1 cellular context compared by ENCODE assay signal in the genomic region with DNA sequence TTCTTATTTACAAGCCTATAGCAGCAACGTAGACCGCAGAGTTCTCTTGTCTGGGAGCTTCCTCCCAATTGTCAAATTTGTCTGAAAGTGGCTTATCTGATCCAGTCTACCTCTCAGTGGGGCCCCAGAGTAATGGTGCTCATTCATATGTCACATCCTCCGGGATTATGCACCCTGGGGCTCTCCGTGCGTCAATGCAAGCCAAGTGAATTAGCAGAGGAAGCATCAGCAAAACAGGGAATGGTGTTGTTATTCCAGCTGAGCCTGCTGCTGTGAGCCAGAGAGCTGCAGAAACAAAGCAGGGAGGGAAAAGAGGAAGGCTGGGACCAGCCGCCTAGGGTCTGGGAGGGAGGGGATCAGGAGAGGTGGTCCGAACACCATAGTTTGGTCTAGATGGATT.
TF ChIP-seq lines count a peak whose summit lies in the region.

No MANE protein-coding gene starts in this region.

TF ChIP-seq in IMR-90, 13 proteins besides CTCF, POLR2A, EP300 and RAD21 (continued from another document):
- no peak for TF ChIP-seq RCOR1 (IDR thresholded peaks at IDR 0.05; ENCODE audit: insufficient replicate concordance, low read length)
